9 cellular contexts compared by ENCODE assay signal in genomic region chr5:66828046-66828550, GRCh38.
DNase-seq lines count a peak whose midpoint lies in the region; ATAC-seq and TF ChIP-seq lines count a peak whose summit lies in the region.
"Had no signal": no experiment of that assay in that cellular context is flagged by ENCODE, and none has a peak within 500 bp of the region (broad histone marks: within the 10 kb centered on the region; RNA-seq: fewer than 3 reads in every experiment).

No MANE protein-coding gene starts in this region.

- DNase-seq in DMS53 treated with DMSO at 0.1 percent for 48 hours (lab: John Stamatoyannopoulos, UW; ENCODE audit: unreplicated experiment) (peak; percentile 68), DMS53 (lab: John Stamatoyannopoulos, UW) (no peak), heart right ventricle (no peak), sigmoid colon (no peak), NOMO-1 treated with DMSO at 0.1 percent for 48 hours (lab: John Stamatoyannopoulos, UW; ENCODE audit: unreplicated experiment) (no peak), NCI-H2196 (lab: John Stamatoyannopoulos, UW; ENCODE audit: unreplicated experiment) (no peak)

- TF ChIP-seq EP300 in sigmoid colon (IDR thresholded peaks at IDR 0.05): no peak

- TF ChIP-seq CTCF in heart right ventricle (IDR thresholded peaks at IDR 0.05) (no peak), sigmoid colon (IDR thresholded peaks at IDR 0.05) (no peak)

- ATAC-seq in SK-N-SH treated with all-trans-retinoic acid at 6 μM for 48 hours (peak; percentile 18), heart right ventricle (peak in 7 of 8 donors; percentile 20 to 68 (median 57)), GM21360 (IDR thresholded peaks at IDR 0.05; ENCODE audit: unreplicated experiment) (no peak)

- peak overlapping the region; percentile 29 to 80 (median 72) for H3K27ac ChIP-seq in heart right ventricle
- H3K27ac ChIP-seq in sigmoid colon: peak overlapping the region in 1 of 4 donors; percentile 58

- peaks cover 0 to 53% (median 27%) of the 10 kb centered on the region in 9 donors for H3K4me1 ChIP-seq in heart right ventricle
- peaks cover 0 to 15% (median 6%) of the 10 kb centered on the region in 4 donors for H3K4me1 ChIP-seq in sigmoid colon

- no peaks in the 10 kb centered on the region for H3K9me3 ChIP-seq in heart right ventricle
- H3K9me3 ChIP-seq in sigmoid colon: no peaks in the 10 kb centered on the region
- H3K9me3 ChIP-seq: SJSA1 had no signal

- H3K27me3 ChIP-seq in heart right ventricle (peaks cover 0 to 9% (median 0%) of the 10 kb centered on the region in 7 donors), sigmoid colon (no peaks in the 10 kb centered on the region)
- H3K27me3 ChIP-seq: SJSA1 had no signal

- intact Hi-C loops in heart right ventricle (cut with DNase I) (loop anchor here in 2 of 10 donors (5.0 kb wide), 3 partner anchors 64 to 134 kb away; no protein-coding TSS in a partner anchor), sigmoid colon (cut with DNase I) (loop anchor here (5.0 kb wide), 1 partner anchor 129 kb away; no protein-coding TSS in a partner anchor)

- H3K36me3 ChIP-seq in heart right ventricle (no peaks in the 10 kb centered on the region), sigmoid colon (no peaks in the 10 kb centered on the region)
- H3K36me3 ChIP-seq: SJSA1 had no signal

- TF ChIP-seq POLR2A in sigmoid colon (IDR thresholded peaks at IDR 0.05): no peak

- WGBS in heart right ventricle, 2 donors: 16 to 31% methylated on average over 5 of the region's 5 CpGs
- WGBS in sigmoid colon, 2 donors: 34 to 41% methylated on average over 5 of the region's 5 CpGs

- H3K4me3 ChIP-seq in heart right ventricle (peak overlapping the region; percentile 30 to 59 (median 55)), sigmoid colon (peak overlapping the region in 3 of 4 donors; percentile 34 to 51 (median 48))

TF ChIP-seq in SK-N-SH treated with all-trans-retinoic acid at 6 μM for 48 hours, 23 proteins besides CTCF, POLR2A, EP300 and RAD21:
- TF ChIP-seq ARNTL (CRISPR knock-in tag; IDR thresholded peaks at IDR 0.05; ENCODE audit: borderline replicate concordance, low read depth): no peak
- TF ChIP-seq SNAI2 (CRISPR knock-in tag; IDR thresholded peaks at IDR 0.05): no peak
- TF ChIP-seq RARB (CRISPR knock-in tag; IDR thresholded peaks at IDR 0.05): no peak
- TF ChIP-seq ISL1 (CRISPR knock-in tag; IDR thresholded peaks at IDR 0.05): no peak
- no peak for TF ChIP-seq ZFP30 (CRISPR knock-in tag; IDR thresholded peaks at IDR 0.05)
- no peak for TF ChIP-seq TCF4 (CRISPR knock-in tag; IDR thresholded peaks at IDR 0.05; ENCODE audit: borderline replicate concordance)
- TF ChIP-seq ESRRG (CRISPR knock-in tag; IDR thresholded peaks at IDR 0.05): no peak
- no peak for TF ChIP-seq ZFP3 (CRISPR knock-in tag; IDR thresholded peaks at IDR 0.05)
- TF ChIP-seq CSRNP3 (CRISPR knock-in tag; IDR thresholded peaks at IDR 0.05): no peak
- TF ChIP-seq PPARA (CRISPR knock-in tag; IDR thresholded peaks at IDR 0.05; ENCODE audit: borderline replicate concordance): no peak
- no peak for TF ChIP-seq BACH2 (CRISPR knock-in tag; IDR thresholded peaks at IDR 0.05; ENCODE audit: borderline replicate concordance)
- TF ChIP-seq ZNF565 (CRISPR knock-in tag; conservative IDR thresholded peaks at IDR 0.05; ENCODE audit: low read depth): no peak
- no peak for TF ChIP-seq ZC3H10 (CRISPR knock-in tag; IDR thresholded peaks at IDR 0.05)
- TF ChIP-seq, protein P1, sequence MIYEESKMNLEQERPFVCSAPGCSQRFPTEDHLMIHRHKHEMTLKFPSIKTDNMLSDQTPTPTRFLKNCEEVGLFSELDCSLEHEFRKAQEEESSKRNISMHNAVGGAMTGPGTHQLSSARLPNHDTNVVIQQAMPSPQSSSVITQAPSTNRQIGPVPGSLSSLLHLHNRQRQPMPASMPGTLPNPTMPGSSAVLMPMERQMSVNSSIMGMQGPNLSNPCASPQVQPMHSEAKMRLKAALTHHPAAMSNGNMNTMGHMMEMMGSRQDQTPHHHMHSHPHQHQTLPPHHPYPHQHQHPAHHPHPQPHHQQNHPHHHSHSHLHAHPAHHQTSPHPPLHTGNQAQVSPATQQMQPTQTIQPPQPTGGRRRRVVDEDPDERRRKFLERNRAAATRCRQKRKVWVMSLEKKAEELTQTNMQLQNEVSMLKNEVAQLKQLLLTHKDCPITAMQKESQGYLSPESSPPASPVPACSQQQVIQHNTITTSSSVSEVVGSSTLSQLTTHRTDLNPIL (CRISPR knock-in tag; IDR thresholded peaks at IDR 0.05; ENCODE audit: low read depth): no peak
- TF ChIP-seq ZNF70 (CRISPR knock-in tag; IDR thresholded peaks at IDR 0.05): no peak
- TF ChIP-seq TSHZ2 (CRISPR knock-in tag; IDR thresholded peaks at IDR 0.05): no peak
- TF ChIP-seq TOX (CRISPR knock-in tag; IDR thresholded peaks at IDR 0.05; ENCODE audit: borderline replicate concordance): no peak
- TF ChIP-seq OSR1 (CRISPR knock-in tag; IDR thresholded peaks at IDR 0.05): no peak
- TF ChIP-seq ZNF8 (CRISPR knock-in tag; IDR thresholded peaks at IDR 0.05): no peak
- no peak for TF ChIP-seq POU6F1 (CRISPR knock-in tag; IDR thresholded peaks at IDR 0.05; ENCODE audit: borderline replicate concordance, low read depth)
